Comparison of ENCODE assay signal across 8 cellular contexts in the genomic region with DNA sequence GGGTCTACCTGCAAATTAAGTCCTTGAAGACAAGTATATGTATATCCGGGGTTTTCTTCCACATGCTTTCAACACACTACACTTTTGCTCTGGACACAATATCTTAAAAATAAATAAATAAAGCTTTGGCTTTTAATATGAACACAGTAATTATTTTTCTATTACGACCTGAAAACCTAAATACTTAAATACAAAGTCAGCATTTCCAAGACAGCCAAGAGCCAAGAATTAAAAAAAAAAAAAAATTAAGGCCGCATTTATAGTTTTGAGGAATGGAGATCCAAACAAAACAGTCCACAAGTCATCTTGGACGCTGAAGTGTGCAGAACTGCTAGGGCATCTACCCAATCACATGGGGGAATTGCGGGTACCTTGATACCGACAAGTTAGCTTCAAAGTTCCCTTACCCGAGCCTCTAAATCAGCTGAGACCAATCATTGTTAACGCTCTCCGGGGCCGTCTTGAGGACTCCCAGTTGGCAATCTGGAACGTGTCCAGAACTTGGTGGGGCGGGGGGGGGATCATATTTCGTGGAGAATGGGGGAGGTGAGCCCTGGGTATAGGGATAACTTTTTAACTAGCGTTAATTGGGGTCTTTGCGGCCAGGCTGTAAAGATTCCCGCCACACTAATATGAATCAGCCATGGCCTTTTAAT. TPM values are rescaled to one million over a fixed set of nuclear protein-coding genes. Genes with fewer than 3 reads are reported as not detected.
DNase-seq lines count a peak whose midpoint lies in the region; ATAC-seq and TF ChIP-seq lines count a peak whose summit lies in the region.

No MANE protein-coding gene starts in this region.

- H3K4me3 ChIP-seq in fibroblast of pulmonary artery (replicated peaks; ENCODE audit: low read depth, low read length) (peak overlapping the region; percentile 94), vagina (peak overlapping the region; percentile 56 to 84)

- H3K36me3 ChIP-seq in vagina, result no peaks in the 10 kb centered on the region

- H3K4me1 ChIP-seq in vagina, result peaks cover 32% of the 10 kb centered on the region

- H3K9me3 ChIP-seq in vagina, result no peaks in the 10 kb centered on the region

- peak; percentile 2 for DNase-seq in stimulated activated CD4-positive, alpha-beta T cell treated with anti-CD3 and anti-CD28 coated beads, Interleukin-4, amount 100 ng/mL, for 1 hour
- no peak for DNase-seq in stimulated activated CD4-positive, alpha-beta T cell treated with anti-CD3 and anti-CD28 coated beads, Interleukin-12 subunit alpha, Interleukin-12 subunit beta, amount 100 ng/mL, for 4 hours
- DNase-seq in NCI-H2196 (lab: John Stamatoyannopoulos, UW; ENCODE audit: unreplicated experiment), result peak; percentile 72
- peak; percentile 6 for DNase-seq in activated T-cell treated with anti-CD3 and anti-CD28 coated beads for 1 hour (ENCODE audit: low read depth)
- DNase-seq in fibroblast of pulmonary artery (ENCODE audit: low read depth), result peak; percentile 85
- DNase-seq in myocyte (ENCODE audit: low read depth), result peak; percentile 94
- DNase-seq in vagina (ENCODE audit: extremely low spot score in 2 of 2), result no peak

- H3K27ac ChIP-seq in vagina, result peak overlapping the region; percentile 84

- no peaks in the 10 kb centered on the region for H3K27me3 ChIP-seq in vagina

- no peak for TF ChIP-seq POLR2A in vagina (IDR thresholded peaks at IDR 0.05)

- ATAC-seq in HG03196 (IDR thresholded peaks at IDR 0.05; ENCODE audit: unreplicated experiment), result no peak

- intact Hi-C loops in vagina (cut with DNase I), result no loop called here

- TF ChIP-seq CTCF in fibroblast of pulmonary artery (IDR thresholded peaks at IDR 0.05; ENCODE audit: low read length, missing control alignments) (no peak), vagina (IDR thresholded peaks at IDR 0.05) (no peak)

RNA-seq across cellular contexts. Expression of a gene that starts 0.7 kb away (rescaled TPM):
- total RNA-seq in myocyte (128 and 146 TPM in 2 replicates), vagina (51.6 TPM)
- 41.5 TPM for polyA plus RNA-seq in myocyte (2012)

Comparison
In these comparisons a context has a peak if more than half of its experiments do, and no peak if none do; other contexts are left out.
1. DNase-seq: peak in stimulated activated CD4-positive, alpha-beta T cell treated with anti-CD3 and anti-CD28 coated beads, Interleukin-4, amount 100 ng/mL, for 1 hour (single experiment), NCI-H2196 (single experiment), activated T-cell treated with anti-CD3 and anti-CD28 coated beads for 1 hour (single experiment), fibroblast of pulmonary artery (single experiment) and myocyte (single experiment); none in stimulated activated CD4-positive, alpha-beta T cell treated with anti-CD3 and anti-CD28 coated beads, Interleukin-12 subunit alpha, Interleukin-12 subunit beta, amount 100 ng/mL, for 4 hours (single experiment) and vagina (0 of 2).